8 cellular contexts compared by ENCODE assay signal in genomic region chr11:61777234-61778090, GRCh38. TPM values are rescaled to one million over a fixed set of nuclear protein-coding genes. Genes with fewer than 3 reads are reported as not detected.
DNase-seq lines count a peak whose midpoint lies in the region; ATAC-seq, FAIRE-seq and TF ChIP-seq lines count a peak whose summit lies in the region.

No MANE protein-coding gene starts in this region.

- H3K27me3 ChIP-seq in H1 (replicated peaks in 1 of 4; ENCODE audit: control insufficient read depth in 3 of 4, extremely low read depth in 1 of 4, insufficient read depth in 3 of 4, low read length in 3 of 4) (no peaks in the 10 kb centered on the region; a peak in 1 of 7 replicates), skeletal muscle tissue (ENCODE audit: control insufficient read depth in 3 of 3, insufficient read depth in 3 of 3, low read length in 3 of 3) (peaks cover 3 to 7% (median 7%) of the 10 kb centered on the region in 3 donors)

- TF ChIP-seq RAD21 in H1 (IDR thresholded peaks at IDR 0.05 in 1 of 2, conservative IDR thresholded peaks at IDR 0.05 in 1 of 2; ENCODE audit: low read depth in 2 of 2, low read length in 2 of 2) = no peak

- TF ChIP-seq EP300 in H1 (IDR thresholded peaks at IDR 0.05; ENCODE audit: borderline replicate concordance in 1 of 2, low read depth in 2 of 2, low read length in 2 of 2) = no peak

- CTCF ChIA-PET in activated CD8-positive, alpha-beta T cell treated with anti-CD3 and anti-CD28 coated beads, Interleukin-2, amount 10 ng/mL, durations not matched to agents 7 days and 5 days (lab: Charles Lee) = interaction anchor here (0.9 to 2.0 kb wide), 2 partner anchors 11 to 14 kb away, joined by 3 to 7 read pairs; partner anchors contain the start of genes FEN1 and TMEM258
- CTCF ChIA-PET in H1 (lab: Charles Lee; ENCODE audit: partially characterized antibody) = interaction anchor here (0.9 to 7.2 kb wide), 12 partner anchors 10 to 316 kb away, joined by 3 to 48 read pairs (median 6); partner anchors contain the start of genes FEN1, MYRF and TMEM258

- H3K79me1 ChIP-seq in H1 (ENCODE audit: low read depth, low read length) = no peaks in the 10 kb centered on the region

- H2AFZ ChIP-seq in H1 (ENCODE audit: low read length) = no peak overlapping the region

- no peak overlapping the region for H3K23ac ChIP-seq in H1 (ENCODE audit: insufficient read length)

- H2BK120ac ChIP-seq in H1 (replicated peaks; ENCODE audit: low read depth, low read length) = no peak overlapping the region

- H3K56ac ChIP-seq in H1 (replicated peaks; ENCODE audit: insufficient read length, low read depth, low read length) = no peak overlapping the region

- peak; percentile 68 for ATAC-seq in activated CD8-positive, alpha-beta T cell treated with anti-CD3 and anti-CD28 coated beads, Interleukin-2, amount 10 ng/mL, durations not matched to agents 7 days and 5 days
- ATAC-seq in GM18858 (IDR thresholded peaks at IDR 0.05; ENCODE audit: unreplicated experiment) (no peak), HG02870 (IDR thresholded peaks at IDR 0.05; ENCODE audit: unreplicated experiment) (no peak), HG03095 (IDR thresholded peaks at IDR 0.05; ENCODE audit: unreplicated experiment) (no peak)

- H3K4me1 Mint-ChIP-seq in activated CD8-positive, alpha-beta T cell treated with anti-CD3 and anti-CD28 coated beads, Interleukin-2, amount 10 ng/mL, durations not matched to agents 7 days and 5 days (ENCODE audit: low read depth) = peaks cover 24% of the 10 kb centered on the region

- no peaks in the 10 kb centered on the region for H3K23me2 ChIP-seq in H1 (ENCODE audit: low read depth, low read length)

- H3K9me3 ChIP-seq in H1 (ENCODE audit: insufficient read depth in 2 of 2, low read depth in 1 of 2, low read length in 1 of 2) (no peaks in the 10 kb centered on the region), skeletal muscle tissue (ENCODE audit: control insufficient read depth in 3 of 3, low read length in 3 of 3) (no peaks in the 10 kb centered on the region)

- 0 out of 2 replicates have a peak overlapping the region, but pooled peaks have one; percentile 5 for H2BK5ac ChIP-seq in H1 (ENCODE audit: low read depth, low read length)

- peaks cover 9% of the 10 kb centered on the region for H3K27me3 Mint-ChIP-seq in activated CD8-positive, alpha-beta T cell treated with anti-CD3 and anti-CD28 coated beads, Interleukin-2, amount 10 ng/mL, durations not matched to agents 7 days and 5 days (ENCODE audit: low read depth)

- no peak for TF ChIP-seq CTCF in H1 (IDR thresholded peaks at IDR 0.05; ENCODE audit: control extremely low read depth in 1 of 3, insufficient read depth in 1 of 3, low read depth in 1 of 3, low read length in 3 of 3)

- peak overlapping the region; percentile 52; the same call in 1 of the 2 replicates for H4K8ac ChIP-seq in H1 (ENCODE audit: extremely low read depth, insufficient read depth, low read length)

- H3K4me1 ChIP-seq in H1 (replicated peaks in 1 of 4; ENCODE audit: control insufficient read depth in 3 of 4, insufficient read depth in 4 of 4, low read length in 3 of 4) (peaks cover 0 to 8% (median 6%) of the 10 kb centered on the region in 4 experiments; a peak in 6 of 7 replicates), skeletal muscle tissue (ENCODE audit: control insufficient read depth in 3 of 3, insufficient read depth in 3 of 3, low read length in 3 of 3) (peaks cover 6 to 11% (median 10%) of the 10 kb centered on the region in 3 donors)

- 85% methylated on average over 41 of the region's 67 CpGs; no CpG with 5 or more reads in 1 of the 2 experiments for WGBS in H1 (ENCODE audit: extremely low coverage in 1 of 2, insufficient coverage in 1 of 2, insufficient read length in 1 of 2, insufficient replicate concordance in 2 of 2, low coverage in 1 of 2, low lambda C conversion rate in 2 of 2, missing lambda C conversion rate in 1 of 2), 2 experiments

- FAIRE-seq in GM12892 (lab: Jason Lieb, UNC) = peak; percentile 27
- no peak for FAIRE-seq in H1 (lab: Jason Lieb, UNC)

- no peak overlapping the region for H4K5ac ChIP-seq in H1 (ENCODE audit: insufficient read length, low read depth, low read length)

- H3K79me2 ChIP-seq in H1 (ENCODE audit: control insufficient read depth in 1 of 2, insufficient read depth in 2 of 2, low read length in 2 of 2) = no peaks in the 10 kb centered on the region

- H3K4me3 ChIP-seq in H1 (ENCODE audit: extremely low read depth in 1 of 4, insufficient read depth in 2 of 4, low read depth in 3 of 4, low read length in 4 of 4) (no peak overlapping the region), skeletal muscle tissue (ENCODE audit: low read length in 3 of 3) (peak overlapping the region in 2 of 3 donors; percentile 43 to 56)

- POLR2A ChIA-PET in activated CD8-positive, alpha-beta T cell treated with anti-CD3 and anti-CD28 coated beads, Interleukin-2, amount 10 ng/mL, durations not matched to agents 7 days and 5 days (lab: Charles Lee) = interaction anchor here (0.6 to 1.0 kb wide), 2 partner anchors 14 to 977 kb away, joined by 3 read pairs; partner anchors contain the start of gene ZBTB3
- POLR2A ChIA-PET in H1 (lab: Charles Lee; ENCODE audit: partially characterized antibody) = interaction anchor here (0.8 to 2.1 kb wide), 3 partner anchors 10 to 18 kb away, joined by 3 to 5 read pairs (median 5); partner anchors contain the start of genes FEN1 and TMEM258

- H4K20me1 ChIP-seq in H1 (replicated peaks in 1 of 2; ENCODE audit: control insufficient read depth in 1 of 2, insufficient read depth in 2 of 2, low read length in 2 of 2) = no peaks in the 10 kb centered on the region

- no peaks in the 10 kb centered on the region for H3K36me3 Mint-ChIP-seq in activated CD8-positive, alpha-beta T cell treated with anti-CD3 and anti-CD28 coated beads, Interleukin-2, amount 10 ng/mL, durations not matched to agents 7 days and 5 days (ENCODE audit: low read depth)

- H2AK5ac ChIP-seq in H1 (ENCODE audit: low read depth, low read length) = no peak overlapping the region

- 0 out of 4 replicates have a peak overlapping the region, but pooled peaks of 1 of the 2 experiments have one; percentile 12 for H3K4me2 ChIP-seq in H1 (ENCODE audit: insufficient read depth in 1 of 2, low read depth in 2 of 2, low read length in 2 of 2)

- peak overlapping the region; percentile 22 for H3K4me3 Mint-ChIP-seq in activated CD8-positive, alpha-beta T cell treated with anti-CD3 and anti-CD28 coated beads, Interleukin-2, amount 10 ng/mL, durations not matched to agents 7 days and 5 days

- H2BK20ac ChIP-seq in H1 (ENCODE audit: low read length) = no peak overlapping the region

- peak; percentile 70 for DNase-seq in GM12892 (ENCODE audit: insufficient read length)
- DNase-seq in activated CD8-positive, alpha-beta T cell treated with anti-CD3 and anti-CD28 coated beads, Interleukin-2, amount 10 ng/mL, durations not matched to agents 7 days and 5 days = peak; percentile 68
- peak in 1 of 2 experiments; percentile 92 for DNase-seq in H1 (ENCODE audit: low read depth in 1 of 2, low spot score in 2 of 2)
- no peak for DNase-seq in cortex of kidney (lab: John Stamatoyannopoulos, UW)

- H2BK12ac ChIP-seq in H1 (ENCODE audit: low read depth, low read length) = no peak overlapping the region

- H3K4ac ChIP-seq in H1 (replicated peaks; ENCODE audit: insufficient read length, low read depth, low read length) = no peak overlapping the region

- H3K36me3 ChIP-seq in H1 (ENCODE audit: control insufficient read depth in 2 of 4, insufficient read depth in 4 of 4, low read length in 3 of 4) (no peaks in the 10 kb centered on the region), skeletal muscle tissue (ENCODE audit: control insufficient read depth in 3 of 3, insufficient read depth in 3 of 3, low read length in 3 of 3) (no peaks in the 10 kb centered on the region)

- H3K27ac ChIP-seq in H1 (ENCODE audit: low read depth, low read length) = 0 out of 2 replicates have a peak overlapping the region, but pooled peaks have one; percentile 41
- no peak overlapping the region for H3K27ac ChIP-seq in skeletal muscle tissue (ENCODE audit: low read depth, low read length)

- H3K9ac ChIP-seq in H1 (replicated peaks in 1 of 4; ENCODE audit: extremely low read depth in 1 of 4, low read depth in 3 of 4, low read length in 3 of 4) (no peak overlapping the region), skeletal muscle tissue (ENCODE audit: low read depth in 1 of 3, low read length in 3 of 3) (peak overlapping the region in 2 of 3 donors; percentile 33 to 60)

- no peak overlapping the region for H2BK15ac ChIP-seq in H1 (ENCODE audit: low read length)

- TF ChIP-seq POLR2A in GM12892 (IDR thresholded peaks at IDR 0.05; ENCODE audit: low read depth, low read length) (no peak), H1 (IDR thresholded peaks at IDR 0.05; ENCODE audit: control extremely low read depth in 1 of 2, low read depth in 2 of 2, low read length in 2 of 2) (no peak)

- H3K18ac ChIP-seq in H1 (ENCODE audit: extremely low read depth, low read length) = no peak overlapping the region

- no peak overlapping the region for H3K27ac Mint-ChIP-seq in activated CD8-positive, alpha-beta T cell treated with anti-CD3 and anti-CD28 coated beads, Interleukin-2, amount 10 ng/mL, durations not matched to agents 7 days and 5 days

- H4K91ac ChIP-seq in H1 (replicated peaks; ENCODE audit: insufficient read length, low read length) = no peak overlapping the region

- H3K9me3 Mint-ChIP-seq in activated CD8-positive, alpha-beta T cell treated with anti-CD3 and anti-CD28 coated beads, Interleukin-2, amount 10 ng/mL, durations not matched to agents 7 days and 5 days (ENCODE audit: insufficient read depth) = no peaks in the 10 kb centered on the region

- no peak overlapping the region for H3K14ac ChIP-seq in H1 (ENCODE audit: insufficient read length)

RNA-seq across cellular contexts. Expression of gene TMEM258, which starts 14.9 kb away (rescaled TPM):
- 285 TPM for polyA plus RNA-seq in GM12892 (2012; ENCODE audit: missing spikeins)
- total RNA-seq in activated CD8-positive, alpha-beta T cell treated with anti-CD3 and anti-CD28 coated beads, Interleukin-2, amount 10 ng/mL, durations not matched to agents 7 days and 5 days = 100 to 1,000 TPM; 154 to 163 TPM
- 186 and 191 TPM in 2 replicates for total RNA-seq in H1 (2021; fragmentation: NEBNext Ultra II Directional; extraction: Animal tissue kit (Norgen Biotek cat#: 25700))
- polyA plus RNA-seq in H1 (2011; rRNA removed) = 622 and 759 TPM in 2 replicates
- polyA plus RNA-seq in H1 (2011; cell fraction: cytosol; rRNA removed) = 508 TPM
- polyA plus RNA-seq in H1 (2011; cell fraction: nucleus; rRNA removed) = 357 TPM
- 367 to 567 TPM (median 473 TPM) in 4 replicates for polyA plus RNA-seq in H1 (2012, experiment 1 of 2)
- polyA plus RNA-seq in H1 (2012, experiment 2 of 2) = 392 TPM
- 338 TPM for polyA plus RNA-seq in H1 (2013, experiment 1 of 2)
- 352 TPM for polyA plus RNA-seq in H1 (2013, experiment 2 of 2)
- 163 and 184 TPM in 2 replicates for polyA minus RNA-seq in H1 (2011; rRNA and poly(A)+ RNA removed)
- polyA minus RNA-seq in H1 (2011; cell fraction: cytosol; rRNA and poly(A)+ RNA removed) = 130 TPM
- 123 TPM for polyA minus RNA-seq in H1 (2011; cell fraction: nucleus; rRNA and poly(A)+ RNA removed)
- total RNA-seq in skeletal muscle tissue = 118 TPM

RNA-seq across cellular contexts. Expression of gene FEN1, which starts 15.2 kb away (rescaled TPM):
- 76.2 TPM for polyA plus RNA-seq in GM12892 (2012; ENCODE audit: missing spikeins)
- total RNA-seq in activated CD8-positive, alpha-beta T cell treated with anti-CD3 and anti-CD28 coated beads, Interleukin-2, amount 10 ng/mL, durations not matched to agents 7 days and 5 days = 100 to 1,000 TPM; 146 TPM
- 84.5 and 86.1 TPM in 2 replicates for total RNA-seq in H1 (2021; fragmentation: NEBNext Ultra II Directional; extraction: Animal tissue kit (Norgen Biotek cat#: 25700))
- polyA plus RNA-seq in H1 (2011; rRNA removed) = 52.6 and 52.9 TPM in 2 replicates
- polyA plus RNA-seq in H1 (2011; cell fraction: cytosol; rRNA removed) = 75.9 TPM
- polyA plus RNA-seq in H1 (2011; cell fraction: nucleus; rRNA removed) = 39.1 TPM
- 91.9 to 107 TPM (median 97.9 TPM) in 4 replicates for polyA plus RNA-seq in H1 (2012, experiment 1 of 2)
- 35.6 TPM for polyA plus RNA-seq in H1 (2012, experiment 2 of 2)
- polyA plus RNA-seq in H1 (2013, experiment 1 of 2) = 52.4 TPM
- 55.2 TPM for polyA plus RNA-seq in H1 (2013, experiment 2 of 2)
- 74.7 and 76.2 TPM in 2 replicates for polyA minus RNA-seq in H1 (2011; rRNA and poly(A)+ RNA removed)
- 43.7 TPM for polyA minus RNA-seq in H1 (2011; cell fraction: cytosol; rRNA and poly(A)+ RNA removed)
- polyA minus RNA-seq in H1 (2011; cell fraction: nucleus; rRNA and poly(A)+ RNA removed) = 41.1 TPM
- total RNA-seq in skeletal muscle tissue = 11.0 TPM

RNA-seq across cellular contexts. Expression of gene MYRF, which starts 25.0 kb away (rescaled TPM):
- 2.2 TPM for polyA plus RNA-seq in GM12892 (2012; ENCODE audit: missing spikeins)
- 1 to 10 TPM; 2.8 to 2.9 TPM for total RNA-seq in activated CD8-positive, alpha-beta T cell treated with anti-CD3 and anti-CD28 coated beads, Interleukin-2, amount 10 ng/mL, durations not matched to agents 7 days and 5 days
- total RNA-seq in H1 (2021; fragmentation: NEBNext Ultra II Directional; extraction: Animal tissue kit (Norgen Biotek cat#: 25700)) = 6.0 TPM in 2 replicates
- 6.1 and 7.6 TPM in 2 replicates for polyA plus RNA-seq in H1 (2011; rRNA removed)
- polyA plus RNA-seq in H1 (2011; cell fraction: cytosol; rRNA removed) = 4.4 TPM
- polyA plus RNA-seq in H1 (2011; cell fraction: nucleus; rRNA removed) = 37.7 TPM
- 3.9 to 7.2 TPM (median 6.2 TPM) in 4 replicates for polyA plus RNA-seq in H1 (2012, experiment 1 of 2)
- 3.1 TPM for polyA plus RNA-seq in H1 (2012, experiment 2 of 2)
- 5.1 TPM for polyA plus RNA-seq in H1 (2013, experiment 1 of 2)
- polyA plus RNA-seq in H1 (2013, experiment 2 of 2) = 4.7 TPM
- polyA minus RNA-seq in H1 (2011; rRNA and poly(A)+ RNA removed) = 3.0 and 4.7 TPM in 2 replicates
- 3.7 TPM for polyA minus RNA-seq in H1 (2011; cell fraction: cytosol; rRNA and poly(A)+ RNA removed)
- polyA minus RNA-seq in H1 (2011; cell fraction: nucleus; rRNA and poly(A)+ RNA removed) = 9.6 TPM
- not detected for total RNA-seq in skeletal muscle tissue

RNA-seq across cellular contexts. Expression of gene FADS1, which starts 39.3 kb away (rescaled TPM):
- polyA plus RNA-seq in GM12892 (2012; ENCODE audit: missing spikeins) = 17.8 TPM
- 10 to 100 TPM; 84.1 to 92.8 TPM for total RNA-seq in activated CD8-positive, alpha-beta T cell treated with anti-CD3 and anti-CD28 coated beads, Interleukin-2, amount 10 ng/mL, durations not matched to agents 7 days and 5 days
- total RNA-seq in H1 (2021; fragmentation: NEBNext Ultra II Directional; extraction: Animal tissue kit (Norgen Biotek cat#: 25700)) = 115 and 116 TPM in 2 replicates
- polyA plus RNA-seq in H1 (2011; rRNA removed) = 141 and 160 TPM in 2 replicates
- polyA plus RNA-seq in H1 (2011; cell fraction: cytosol; rRNA removed) = 127 TPM
- polyA plus RNA-seq in H1 (2011; cell fraction: nucleus; rRNA removed) = 141 TPM
- 83.3 to 97.8 TPM (median 90.8 TPM) in 4 replicates for polyA plus RNA-seq in H1 (2012, experiment 1 of 2)
- 40.1 TPM for polyA plus RNA-seq in H1 (2012, experiment 2 of 2)
- 153 TPM for polyA plus RNA-seq in H1 (2013, experiment 1 of 2)
- 174 TPM for polyA plus RNA-seq in H1 (2013, experiment 2 of 2)
- polyA minus RNA-seq in H1 (2011; rRNA and poly(A)+ RNA removed) = 251 and 278 TPM in 2 replicates
- polyA minus RNA-seq in H1 (2011; cell fraction: cytosol; rRNA and poly(A)+ RNA removed) = 150 TPM
- 146 TPM for polyA minus RNA-seq in H1 (2011; cell fraction: nucleus; rRNA and poly(A)+ RNA removed)
- total RNA-seq in skeletal muscle tissue = 16.2 TPM

RNA-seq across cellular contexts. Expression of gene FADS2, which starts 50.6 kb away (rescaled TPM):
- 82.0 TPM for polyA plus RNA-seq in GM12892 (2012; ENCODE audit: missing spikeins)
- 100 to 1,000 TPM; 395 to 416 TPM for total RNA-seq in activated CD8-positive, alpha-beta T cell treated with anti-CD3 and anti-CD28 coated beads, Interleukin-2, amount 10 ng/mL, durations not matched to agents 7 days and 5 days
- 499 and 526 TPM in 2 replicates for total RNA-seq in H1 (2021; fragmentation: NEBNext Ultra II Directional; extraction: Animal tissue kit (Norgen Biotek cat#: 25700))
- polyA plus RNA-seq in H1 (2011; rRNA removed) = 635 and 701 TPM in 2 replicates
- 497 TPM for polyA plus RNA-seq in H1 (2011; cell fraction: cytosol; rRNA removed)
- polyA plus RNA-seq in H1 (2011; cell fraction: nucleus; rRNA removed) = 671 TPM
- polyA plus RNA-seq in H1 (2012, experiment 1 of 2) = 387 to 431 TPM (median 414 TPM) in 4 replicates
- 532 TPM for polyA plus RNA-seq in H1 (2012, experiment 2 of 2)
- 1,100 TPM for polyA plus RNA-seq in H1 (2013, experiment 1 of 2)
- polyA plus RNA-seq in H1 (2013, experiment 2 of 2) = 1,238 TPM
- polyA minus RNA-seq in H1 (2011; rRNA and poly(A)+ RNA removed) = 977 and 989 TPM in 2 replicates
- polyA minus RNA-seq in H1 (2011; cell fraction: cytosol; rRNA and poly(A)+ RNA removed) = 321 TPM
- 205 TPM for polyA minus RNA-seq in H1 (2011; cell fraction: nucleus; rRNA and poly(A)+ RNA removed)
- 41.2 TPM for total RNA-seq in skeletal muscle tissue

Comparison
In these comparisons a context has a peak if more than half of its experiments do, and no peak if none do; other contexts are left out.
1. H3K4me3 ChIP-seq: peak in skeletal muscle tissue (2 of 3); none in H1 (0 of 4).
2. H3K9ac ChIP-seq: peak in skeletal muscle tissue (2 of 3); none in H1 (0 of 4).